Comparison of ENCODE assay signal across 8 cellular contexts in the genomic region with DNA sequence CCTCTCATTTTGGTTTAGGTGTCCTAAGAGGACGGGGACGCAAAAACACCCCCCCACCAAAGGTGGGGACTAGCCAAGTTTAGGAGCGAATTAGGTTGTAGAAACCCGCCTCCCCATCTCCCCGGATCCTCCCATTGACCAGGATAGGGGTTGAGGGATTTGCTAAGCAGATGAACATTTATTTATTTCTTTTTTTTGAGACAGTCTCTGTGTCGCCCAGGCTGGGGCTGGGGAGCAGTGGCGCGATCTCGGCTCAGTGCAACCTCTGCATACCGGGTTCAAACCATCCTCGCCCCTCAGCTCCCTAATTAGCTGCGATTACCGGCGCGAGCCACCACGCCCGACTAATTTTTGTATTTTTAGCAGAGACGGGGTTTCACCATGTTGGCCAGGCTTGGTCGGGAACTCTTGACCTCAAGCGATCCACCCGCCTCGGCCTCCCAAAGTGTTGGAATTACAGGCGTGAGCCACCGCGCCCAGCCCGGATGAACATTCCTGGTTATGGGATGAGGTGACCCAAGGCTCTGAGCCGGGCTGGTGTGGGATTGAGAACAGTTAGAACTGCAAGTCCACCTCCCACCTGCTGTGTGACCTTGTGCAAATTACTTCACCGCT. TPM values are rescaled to one million over a fixed set of nuclear protein-coding genes. Genes with fewer than 3 reads are reported as not detected.
DNase-seq lines count a peak whose midpoint lies in the region; ATAC-seq, FAIRE-seq and TF ChIP-seq lines count a peak whose summit lies in the region.

No MANE protein-coding gene starts in this region.

- H3K27ac ChIP-seq in esophagus squamous epithelium, result peak overlapping the region; percentile 97 to 99 (median 98)

- no peak for FAIRE-seq in D721Med (lab: Jason Lieb, UNC)

- peaks cover 25 to 67% (median 38%) of the 10 kb centered on the region in 3 donors for H3K4me1 ChIP-seq in esophagus squamous epithelium

- no peak for TF ChIP-seq POLR2A in esophagus squamous epithelium (IDR thresholded peaks at IDR 0.05)

- H3K9me3 ChIP-seq in esophagus squamous epithelium, result no peaks in the 10 kb centered on the region

- peaks cover 40% of the 10 kb centered on the region for H3K36me3 Mint-ChIP-seq in stimulated activated naive CD8-positive, alpha-beta T cell treated with anti-CD3 and anti-CD28 coated beads, Interleukin-15, Interleukin-2, amounts not matched to agents 100 ng/mL and 50 ng/mL, for 24 hours (ENCODE audit: low read depth)
- H3K36me3 Mint-ChIP-seq in nephron (ENCODE audit: low read depth), result peaks cover 38% of the 10 kb centered on the region

- TF ChIP-seq CTCF in esophagus squamous epithelium (IDR thresholded peaks at IDR 0.05), result no peak
- no peak for TF ChIP-seq CTCF in nephron (IDR thresholded peaks at IDR 0.05; ENCODE audit: unreplicated experiment in 3 of 3)
- no peak for TF ChIP-seq CTCF in D721Med (IDR thresholded peaks at IDR 0.05; ENCODE audit: insufficient read depth, missing control alignments)

- DNase-seq in stimulated activated naive CD8-positive, alpha-beta T cell treated with anti-CD3 and anti-CD28 coated beads, Interleukin-15, Interleukin-2, amounts not matched to agents 100 U/mL and 50 U/mL, for 24 hours, result no peak
- DNase-seq in SW480 (ENCODE audit: low spot score), result peak; percentile 41
- no peak for DNase-seq in esophagus squamous epithelium (lab: John Stamatoyannopoulos, UW)
- no peak for DNase-seq in D721Med (ENCODE audit: insufficient read length, low spot score)
- DNase-seq in mesenteric fat pad (ENCODE audit: low spot score), result no peak

- H3K4me3 Mint-ChIP-seq in stimulated activated naive CD8-positive, alpha-beta T cell treated with anti-CD3 and anti-CD28 coated beads, Interleukin-15, Interleukin-2, amounts not matched to agents 100 ng/mL and 50 ng/mL, for 24 hours, result peak overlapping the region; percentile 96
- H3K4me3 Mint-ChIP-seq in nephron, result peak overlapping the region; percentile 91 to 95 (median 93)

- peak overlapping the region; percentile 99 for H3K27ac Mint-ChIP-seq in stimulated activated naive CD8-positive, alpha-beta T cell treated with anti-CD3 and anti-CD28 coated beads, Interleukin-15, Interleukin-2, amounts not matched to agents 100 ng/mL and 50 ng/mL, for 24 hours
- H3K27ac Mint-ChIP-seq in nephron, result peak overlapping the region; percentile 88 to 99 (median 97)

- no peaks in the 10 kb centered on the region for H3K27me3 ChIP-seq in esophagus squamous epithelium

- 5 to 6% methylated on average over 26 to 27 of the region's 28 CpGs for WGBS in esophagus squamous epithelium, 2 donors

- intact Hi-C loops in esophagus squamous epithelium (cut with DNase I), result no loop called here

- no peak for ATAC-seq in stimulated activated naive CD8-positive, alpha-beta T cell treated with anti-CD3 and anti-CD28 coated beads, Interleukin-15, Interleukin-2, amounts not matched to agents 100 U/mL and 50 U/mL, for 24 hours
- ATAC-seq in GM18907 (IDR thresholded peaks at IDR 0.05; ENCODE audit: unreplicated experiment), result no peak

- H3K4me1 Mint-ChIP-seq in stimulated activated naive CD8-positive, alpha-beta T cell treated with anti-CD3 and anti-CD28 coated beads, Interleukin-15, Interleukin-2, amounts not matched to agents 100 ng/mL and 50 ng/mL, for 24 hours (ENCODE audit: low read depth), result peaks cover 57% of the 10 kb centered on the region
- H3K4me1 Mint-ChIP-seq in nephron, result peaks cover 15% of the 10 kb centered on the region

- peaks cover 0 to 30% (median 0%) of the 10 kb centered on the region in 3 donors for H3K36me3 ChIP-seq in esophagus squamous epithelium

- no peaks in the 10 kb centered on the region for H3K9me3 Mint-ChIP-seq in stimulated activated naive CD8-positive, alpha-beta T cell treated with anti-CD3 and anti-CD28 coated beads, Interleukin-15, Interleukin-2, amounts not matched to agents 100 ng/mL and 50 ng/mL, for 24 hours
- H3K9me3 Mint-ChIP-seq in nephron, result no peaks in the 10 kb centered on the region

- no peaks in the 10 kb centered on the region for H3K27me3 Mint-ChIP-seq in stimulated activated naive CD8-positive, alpha-beta T cell treated with anti-CD3 and anti-CD28 coated beads, Interleukin-15, Interleukin-2, amounts not matched to agents 100 ng/mL and 50 ng/mL, for 24 hours
- H3K27me3 Mint-ChIP-seq in nephron (ENCODE audit: low read depth), result no peaks in the 10 kb centered on the region

- H3K4me3 ChIP-seq in esophagus squamous epithelium, result peak overlapping the region; percentile 81 to 95 (median 90)

RNA-seq across cellular contexts. Expression of gene PPP2R1A, which starts 0.9 kb away (rescaled TPM):
- total RNA-seq in esophagus squamous epithelium (100 to 1,000 TPM; 126 to 225 (median 152) TPM), mesenteric fat pad (184 TPM)

RNA-seq across cellular contexts. Expression of gene ZNF836, which starts 19.4 kb away (rescaled TPM):
- 1 to 10 TPM; 5.0 to 9.5 (median 7.5) TPM for total RNA-seq in esophagus squamous epithelium
- 8.2 TPM for total RNA-seq in mesenteric fat pad

RNA-seq across cellular contexts. Expression of gene ZNF616, which starts 51.0 kb away (rescaled TPM):
- 1 to 10 TPM; 2.4 to 5.1 (median 3.7) TPM for total RNA-seq in esophagus squamous epithelium
- 7.2 TPM for total RNA-seq in mesenteric fat pad
